Comparison of ENCODE assay signal across 8 cellular contexts in the genomic region with DNA sequence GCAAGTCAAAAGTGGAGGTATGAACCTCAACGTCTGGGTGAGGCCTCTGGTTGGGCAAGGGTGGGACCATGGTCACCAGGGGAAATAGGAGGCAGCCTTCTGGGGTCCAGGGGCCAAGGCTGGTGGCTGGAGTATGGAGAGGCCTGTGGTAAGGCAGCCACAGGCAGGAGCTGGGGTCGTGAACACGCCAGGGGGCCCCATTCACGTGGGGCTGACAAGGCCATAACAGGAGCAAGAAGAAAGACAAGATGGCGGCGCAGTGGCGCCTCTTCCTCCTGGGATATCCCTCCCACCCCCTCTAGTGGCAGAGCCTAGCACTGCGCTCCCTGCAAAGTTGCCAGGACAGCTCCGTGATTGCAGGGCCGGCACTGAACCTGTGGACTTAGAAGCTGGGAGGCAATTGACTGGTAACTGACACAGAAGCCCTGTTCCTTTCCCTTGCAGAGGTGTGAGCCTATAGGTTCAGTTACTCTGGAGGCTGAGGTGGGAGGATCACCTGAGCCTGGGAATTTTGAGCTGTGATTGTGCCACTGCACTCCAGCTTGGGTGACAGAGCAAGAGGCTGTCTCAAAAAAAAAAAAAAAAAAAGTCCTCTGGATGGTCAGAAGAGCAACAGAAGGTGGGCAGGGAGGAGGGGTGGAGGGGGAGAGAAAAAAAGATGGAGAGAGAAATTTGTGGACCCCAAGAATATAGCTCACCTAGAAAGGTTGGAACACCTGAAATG. TPM values are rescaled to one million over a fixed set of nuclear protein-coding genes. Genes with fewer than 3 reads are reported as not detected.
DNase-seq lines count a peak whose midpoint lies in the region; ATAC-seq and TF ChIP-seq lines count a peak whose summit lies in the region.

No MANE protein-coding gene starts in this region.

- no CpG with 5 or more reads among the region's 10 CpGs for WGBS in H9 (ENCODE audit: extremely low coverage, insufficient read length, low lambda C conversion rate)

- POLR2A ChIA-PET in BJ (lab: Charles Lee): no interaction called here

- no peak overlapping the region for H3K14ac ChIP-seq in H9 (ENCODE audit: insufficient read depth, low read length)

- no peak overlapping the region for H3K9ac ChIP-seq in H9 (ENCODE audit: extremely low read depth, insufficient read length, low read length)

- no peak overlapping the region for H3K4ac ChIP-seq in H9 (ENCODE audit: low read depth, low read length)

- no peak overlapping the region for H3K56ac ChIP-seq in H9 (ENCODE audit: insufficient read length, low read depth, low read length)

- H4K91ac ChIP-seq in H9 (ENCODE audit: insufficient read length, low read depth, low read length): no peak overlapping the region

- H3K36me3 Mint-ChIP-seq in H9 (ENCODE audit: insufficient read depth in 1 of 3, low read depth in 3 of 3): peaks cover 2 to 10% (median 9%) of the 10 kb centered on the region in 3 experiments
- H3K36me3 Mint-ChIP-seq in mesothelial cell of epicardium: peaks cover 3% of the 10 kb centered on the region

- CTCF ChIA-PET in BJ (lab: Yijun Ruan, JAX): interaction anchor here (0.7 to 8.0 kb wide), 39 partner anchors 8 to 1879 kb away, joined by 3 to 122 read pairs (median 4); a partner anchor contains a TSS

- no peaks in the 10 kb centered on the region for H3K79me2 ChIP-seq in H9 (ENCODE audit: insufficient read depth, low read length)

- H3K4me2 ChIP-seq in H9 (ENCODE audit: insufficient read depth, insufficient read length, low read length): no peak overlapping the region

- H2AK5ac ChIP-seq in H9 (ENCODE audit: insufficient read length, low read length): no peak overlapping the region

- ATAC-seq in GM21515 (IDR thresholded peaks at IDR 0.05; ENCODE audit: unreplicated experiment): no peak

- H3K27me3 Mint-ChIP-seq in H9 (ENCODE audit: low read depth): peaks cover 34% of the 10 kb centered on the region
- H3K27me3 Mint-ChIP-seq in mesothelial cell of epicardium (ENCODE audit: low read depth): no peaks in the 10 kb centered on the region

- no peaks in the 10 kb centered on the region for H4K20me1 ChIP-seq in H9 (ENCODE audit: control insufficient read depth, insufficient read depth, insufficient read length)

- H3K23ac ChIP-seq in H9 (ENCODE audit: insufficient read length, low read depth, low read length): no peak overlapping the region

- H3K27me3 ChIP-seq in BJ (ENCODE audit: control insufficient read depth, insufficient read depth, low read length) (no peaks in the 10 kb centered on the region), H9 (ENCODE audit: insufficient read depth, low read length) (no peaks in the 10 kb centered on the region)
- no peaks in the 10 kb centered on the region for H3K27me3 ChIP-seq in effector memory CD4-positive, alpha-beta T cell (replicated peaks; ENCODE audit: control insufficient read depth, insufficient read depth, low read length, poor library complexity, severe bottlenecking)

- H3K27ac ChIP-seq in H9 (ENCODE audit: insufficient read length, low read depth, low read length): no peak overlapping the region
- no peak overlapping the region for H3K27ac ChIP-seq in effector memory CD4-positive, alpha-beta T cell (ENCODE audit: insufficient read depth, low read length, poor library complexity, severe bottlenecking)

- peak overlapping the region; percentile 74 for H4K5ac ChIP-seq in H9 (ENCODE audit: insufficient read length, low read depth, low read length)

- peak overlapping the region in 1 of 3 experiments; percentile 95; a peak in 1 of 7 replicates for H3K27ac Mint-ChIP-seq in H9
- no peak overlapping the region for H3K27ac Mint-ChIP-seq in mesothelial cell of epicardium

- peak; percentile 97 for TF ChIP-seq CTCF in BJ (IDR thresholded peaks at IDR 0.05; ENCODE audit: insufficient read depth, low read depth, low read length)
- peak; percentile 95 for TF ChIP-seq CTCF in H9 (conservative IDR thresholded peaks at IDR 0.05)
- peak; percentile 76 for TF ChIP-seq CTCF in mesothelial cell of epicardium (IDR thresholded peaks at IDR 0.05; ENCODE audit: unreplicated experiment)

- no peak overlapping the region for H2BK20ac ChIP-seq in H9 (ENCODE audit: low read depth, low read length, poor library complexity, severe bottlenecking)

- H3K9me3 ChIP-seq in H9 (ENCODE audit: control insufficient read depth, low read depth, low read length): peaks cover 4% of the 10 kb centered on the region
- H3K9me3 ChIP-seq in effector memory CD4-positive, alpha-beta T cell (ENCODE audit: control insufficient read depth, low read length): no peaks in the 10 kb centered on the region

- H3K4me3 ChIP-seq in BJ (ENCODE audit: low read depth, low read length): no peak overlapping the region
- no peak overlapping the region for H3K4me3 ChIP-seq in effector memory CD4-positive, alpha-beta T cell (ENCODE audit: insufficient read depth, low read depth, low read length, poor library complexity, severe bottlenecking)

- H3K4me1 Mint-ChIP-seq in H9 (no peaks in the 10 kb centered on the region), mesothelial cell of epicardium (no peaks in the 10 kb centered on the region)

- H3K9me3 Mint-ChIP-seq in H9 (peaks cover 13 to 42% of the 10 kb centered on the region in 2 experiments), mesothelial cell of epicardium (peaks cover 12% of the 10 kb centered on the region)

- no peak for DNase-seq in BJ (ENCODE audit: low read depth)
- DNase-seq in H9: peak; percentile 95
- peak; percentile 85 for DNase-seq in NCI-H69 (lab: John Stamatoyannopoulos, UW)
- peak; percentile 88 for DNase-seq in activated CD8-positive, alpha-beta memory T cell treated with anti-CD3 and anti-CD28 coated beads for 24 hours
- peak; percentile 18 to 41 (median 34) for DNase-seq in effector memory CD4-positive, alpha-beta T cell
- peak; percentile 23 to 75 for DNase-seq in mesothelial cell of epicardium (ENCODE audit: low spot score in 2 of 2, unreplicated experiment in 2 of 2)
- peak; percentile 25 to 45 for DNase-seq in stimulated activated CD8-positive, alpha-beta memory T cell treated with anti-CD3 and anti-CD28 coated beads, Interleukin-4, amount 100 ng/mL, for 1 hour (ENCODE audit: low read depth in 2 of 2, low spot score in 1 of 2)

- no peak overlapping the region for H3T11ph ChIP-seq in H9 (ENCODE audit: low read length)

- H3K18ac ChIP-seq in H9 (ENCODE audit: insufficient read length, low read depth, low read length): peak overlapping the region; percentile 18

- no peaks in the 10 kb centered on the region for H3K79me1 ChIP-seq in H9 (ENCODE audit: insufficient read depth, low read depth, low read length, poor library complexity, severe bottlenecking)

- no peak overlapping the region for H2BK120ac ChIP-seq in H9 (ENCODE audit: low read depth, low read length, poor library complexity, severe bottlenecking)

- no peaks in the 10 kb centered on the region for H3K36me3 ChIP-seq in BJ (ENCODE audit: control insufficient read depth, insufficient read depth, low read length)
- H3K36me3 ChIP-seq in effector memory CD4-positive, alpha-beta T cell (ENCODE audit: control insufficient read depth, insufficient read depth, low read length): no peaks in the 10 kb centered on the region

- H3K4me1 ChIP-seq in H9 (ENCODE audit: insufficient read depth, low read length): no peaks in the 10 kb centered on the region
- no peaks in the 10 kb centered on the region for H3K4me1 ChIP-seq in effector memory CD4-positive, alpha-beta T cell (ENCODE audit: control insufficient read depth, insufficient read depth, low read length, poor library complexity, severe bottlenecking)

- H3K4me3 Mint-ChIP-seq in H9 (no peak overlapping the region), mesothelial cell of epicardium (no peak overlapping the region)

- no peaks in the 10 kb centered on the region for H3K23me2 ChIP-seq in H9 (ENCODE audit: insufficient read length, low read depth, low read length, poor library complexity, severe bottlenecking)

- H2AFZ ChIP-seq in H9 (ENCODE audit: low read length): no peak overlapping the region

- H2BK15ac ChIP-seq in H9 (ENCODE audit: low read depth, low read length): no peak overlapping the region

- H2BK12ac ChIP-seq in H9 (ENCODE audit: insufficient read length, low read depth, low read length): peak overlapping the region; percentile 56

- H2BK5ac ChIP-seq in H9 (ENCODE audit: insufficient read length, low read length): no peak overlapping the region

- H4K8ac ChIP-seq in H9 (replicated peaks; ENCODE audit: insufficient read length, low read depth, low read length): no peak overlapping the region

RNA-seq across cellular contexts. Expression of a gene that starts 19.7 kb away (rescaled TPM):
- not detected in 2 replicates for polyA plus RNA-seq in BJ (2011; rRNA removed)
- not detected in 2 replicates for polyA minus RNA-seq in BJ (2011; rRNA and poly(A)+ RNA removed)
- total RNA-seq in H9 (2021) (not detected in 2 replicates), mesothelial cell of epicardium (not detected in 3 replicates)

RNA-seq across cellular contexts. Expression of a gene that starts 50.8 kb away (rescaled TPM):
- polyA plus RNA-seq in BJ (2011; rRNA removed): not detected in 2 replicates
- polyA minus RNA-seq in BJ (2011; rRNA and poly(A)+ RNA removed): not detected in 2 replicates
- not detected in 2 replicates for total RNA-seq in H9 (2021)
- total RNA-seq in mesothelial cell of epicardium: not detected in 3 replicates

RNA-seq across cellular contexts. Expression of a gene that starts 55.3 kb away (rescaled TPM):
- polyA plus RNA-seq in BJ (2011; rRNA removed): 0.17 TPM in 1 of 2 replicates, not detected in the other
- polyA minus RNA-seq in BJ (2011; rRNA and poly(A)+ RNA removed): not detected in 2 replicates
- 0.13 TPM in 1 of 2 replicates, not detected in the other for total RNA-seq in H9 (2021)
- 0.13 TPM in 1 of 3 replicates, not detected in the others for total RNA-seq in mesothelial cell of epicardium
